11 cellular contexts compared by ENCODE assay signal in genomic region chr12:64631197-64631596, GRCh38. TPM values are rescaled to one million over a fixed set of nuclear protein-coding genes. Genes with fewer than 3 reads are reported as not detected.
DNase-seq lines count a peak whose midpoint lies in the region; ATAC-seq and TF ChIP-seq lines count a peak whose summit lies in the region.
"Had no signal": no experiment of that assay in that cellular context is flagged by ENCODE, and none has a peak within 500 bp of the region (broad histone marks: within the 10 kb centered on the region; RNA-seq: fewer than 3 reads in every experiment).

No MANE protein-coding gene starts in this region.

- H3K27me3 Mint-ChIP-seq in T-helper 17 cell, result no peaks in the 10 kb centered on the region
- H3K27me3 Mint-ChIP-seq: activated CD8-positive, alpha-beta memory T cell treated with anti-CD3 and anti-CD28 coated beads, Interleukin-2, amount 10 ng/mL, durations not matched to agents 7 days and 5 days had no signal

- H3K4me1 ChIP-seq in neutrophil (ENCODE audit: control insufficient read depth in 1 of 2, insufficient read depth in 1 of 2, low read depth in 1 of 2, low read length in 1 of 2), result peaks cover 55 to 64% of the 10 kb centered on the region in 2 experiments

- H3K9me3 ChIP-seq in T-helper 17 cell (ENCODE audit: control insufficient read depth, low read length, poor library complexity, severe bottlenecking) (no peaks in the 10 kb centered on the region), neutrophil (no peaks in the 10 kb centered on the region)
- H3K9me3 ChIP-seq: lower lobe of right lung had no signal

- ATAC-seq in GM18861 (IDR thresholded peaks at IDR 0.05; ENCODE audit: unreplicated experiment) (peak; percentile 59), GM21825 (IDR thresholded peaks at IDR 0.05; ENCODE audit: unreplicated experiment) (peak; percentile 50), T-helper 17 cell (no peak)
- ATAC-seq: activated CD8-positive, alpha-beta memory T cell treated with anti-CD3 and anti-CD28 coated beads, Interleukin-2, amount 10 ng/mL, durations not matched to agents 7 days and 5 days had no signal

- no peaks in the 10 kb centered on the region for H3K27me3 ChIP-seq in neutrophil

- H3K4me3 ChIP-seq in neutrophil (ENCODE audit: low read depth in 1 of 2, low read length in 1 of 2), result peak overlapping the region in 1 of 2 experiments; percentile 10
- H3K4me3 ChIP-seq: lower lobe of right lung had no signal

- peak overlapping the region; percentile 86 for H3K27ac Mint-ChIP-seq in T-helper 17 cell
- H3K27ac Mint-ChIP-seq: activated CD8-positive, alpha-beta memory T cell treated with anti-CD3 and anti-CD28 coated beads, Interleukin-2, amount 10 ng/mL, durations not matched to agents 7 days and 5 days had no signal

- H3K4me3 Mint-ChIP-seq in T-helper 17 cell, result peak overlapping the region; percentile 51
- H3K4me3 Mint-ChIP-seq: activated CD8-positive, alpha-beta memory T cell treated with anti-CD3 and anti-CD28 coated beads, Interleukin-2, amount 10 ng/mL, durations not matched to agents 7 days and 5 days had no signal

- peaks cover 61% of the 10 kb centered on the region for H3K4me1 Mint-ChIP-seq in T-helper 17 cell

- H3K27ac ChIP-seq in neutrophil, result peak overlapping the region; percentile 59
- H3K27ac ChIP-seq: epithelial cell of prostate, lower lobe of right lung had no signal

- peaks cover 45% of the 10 kb centered on the region for H3K36me3 ChIP-seq in neutrophil

- DNase-seq in T-helper 17 cell (no peak), cerebellar cortex (ENCODE audit: low spot score) (no peak), NCI-H446 treated with DMSO at 0.1 percent for 48 hours (lab: John Stamatoyannopoulos, UW) (no peak)
- no peak for DNase-seq in stimulated activated naive CD4-positive, alpha-beta T cell treated with Interleukin-2 at 50 U/mL for 16 hours (lab: John Stamatoyannopoulos, UW)
- DNase-seq: activated CD8-positive, alpha-beta memory T cell treated with anti-CD3 and anti-CD28 coated beads, Interleukin-2, amount 10 ng/mL, durations not matched to agents 7 days and 5 days; DMS79; lower lobe of right lung had no signal

- no peak for TF ChIP-seq CTCF in neutrophil (IDR thresholded peaks at IDR 0.05)

- H3K36me3 Mint-ChIP-seq in T-helper 17 cell (ENCODE audit: low read depth), result peaks cover 15% of the 10 kb centered on the region

RNA-seq across cellular contexts. Expression of gene RASSF3, which starts 20.9 kb away (rescaled TPM):
- total RNA-seq in T-helper 17 cell, result 100 to 1,000 TPM; 114 to 116 TPM
